Comparison of ENCODE assay signal across 18 cellular contexts in the genomic region with DNA sequence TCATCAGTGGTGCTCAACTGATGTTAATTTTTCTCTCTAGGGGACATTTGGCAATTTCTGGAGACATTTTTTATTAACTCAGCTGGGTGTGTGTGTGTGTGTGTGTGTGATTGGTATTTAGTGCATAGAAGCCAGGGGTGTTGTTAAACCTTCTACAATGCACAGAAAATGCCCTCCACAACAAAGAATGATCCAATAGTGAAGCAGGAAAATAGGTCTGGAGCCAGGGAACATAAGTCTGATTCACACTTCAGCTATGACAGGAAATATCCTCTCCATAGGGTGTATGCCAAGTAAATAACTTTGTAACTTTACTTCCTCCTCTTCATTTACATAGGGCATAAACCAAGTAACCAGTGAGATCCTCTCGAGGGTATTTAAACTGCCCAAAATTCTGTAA. TPM values are rescaled to one million over a fixed set of nuclear protein-coding genes. Genes with fewer than 3 reads are reported as not detected.
DNase-seq lines count a peak whose midpoint lies in the region; ATAC-seq and TF ChIP-seq lines count a peak whose summit lies in the region.
"Had no signal": no experiment of that assay in that cellular context is flagged by ENCODE, and none has a peak within 500 bp of the region (broad histone marks: within the 10 kb centered on the region; RNA-seq: fewer than 3 reads in every experiment).

No MANE protein-coding gene starts in this region.

- ATAC-seq in Right ventricle myocardium superior (ENCODE audit: poor library complexity), result no peak
- ATAC-seq: Panc1 had no signal

- intact Hi-C loops in head of caudate nucleus (cut with DNase I), result no loop called here
- intact Hi-C loops in Right ventricle myocardium superior (cut with DNase I), result no loop called here

- no peak overlapping the region for H3K4me3 ChIP-seq in foreskin fibroblast (ENCODE audit: low read depth in 1 of 2, low read length in 2 of 2)
- H3K4me3 ChIP-seq: lung, suprapubic skin had no signal

- no peak for TF ChIP-seq CTCF in foreskin fibroblast (IDR thresholded peaks at IDR 0.05; ENCODE audit: low read depth, low read length)

- DNase-seq in A172 (ENCODE audit: low spot score), result peak; percentile 79
- DNase-seq in HS-5 (ENCODE audit: low read depth), result peak; percentile 67
- peak; percentile 48 for DNase-seq in astrocyte of the hippocampus (ENCODE audit: low read depth, low spot score)
- DNase-seq in foreskin fibroblast, result peak; percentile 81 to 87
- DNase-seq in head of caudate nucleus, result no peak
- no peak for DNase-seq in AG08395 (ENCODE audit: low spot score)
- DNase-seq in Right ventricle myocardium superior, result no peak
- DNase-seq in SK-N-DZ (ENCODE audit: low spot score), result no peak
- DNase-seq: ACHN; activated CD4-positive, alpha-beta memory T cell treated with anti-CD3 and anti-CD28 coated beads, Interleukin-2, amount 10 ng/mL, durations not matched to agents 7 days and 5 days; anterior cingulate cortex; effector memory CD4-positive, alpha-beta T cell; NCI-H1417 treated with DMSO at 0.1 percent for 48 hours; NCI-H524 had no signal

RNA-seq across cellular contexts. Expression of gene TMEM61, which starts 25.1 kb away (rescaled TPM):
- total RNA-seq in A172 (2014; rRNA removed; shearing (Covaris generic)), result not detected in 2 replicates
- 0.27 TPM for total RNA-seq in Right ventricle myocardium superior
- not detected in 2 replicates for polyA plus RNA-seq in SK-N-DZ (2014; cell fraction: cytosol; rRNA removed)
- polyA plus RNA-seq in SK-N-DZ (2014; cell fraction: nucleus; rRNA removed), result not detected in 2 replicates
- total RNA-seq: activated CD4-positive, alpha-beta memory T cell treated with anti-CD3 and anti-CD28 coated beads, Interleukin-2, amount 10 ng/mL, durations not matched to agents 7 days and 5 days had no signal

RNA-seq across cellular contexts. Expression of gene BSND, which starts 43.4 kb away (rescaled TPM):
- total RNA-seq in A172 (2014; rRNA removed; shearing (Covaris generic)), result not detected in 2 replicates
- not detected for total RNA-seq in Right ventricle myocardium superior
- not detected in 2 replicates for polyA plus RNA-seq in SK-N-DZ (2014; cell fraction: cytosol; rRNA removed)
- not detected in 2 replicates for polyA plus RNA-seq in SK-N-DZ (2014; cell fraction: nucleus; rRNA removed)
- total RNA-seq: activated T-helper 2 cell treated with anti-CD3 and anti-CD28 coated beads, Interferon-gamma antibody, Interleukin-2, Interleukin-4, amounts not matched to agents 10 μg/mL and 5 μg/mL and 100 μg/mL, durations not matched to agents 14 hours and 24 hours and 36 hours; lung; suprapubic skin had no signal

Comparison
In these comparisons a context has a peak if more than half of its experiments do, and no peak if none do; other contexts are left out.
1. DNase-seq: peak in A172 (single experiment), HS-5 (single experiment), astrocyte of the hippocampus (single experiment) and foreskin fibroblast (2 of 2); none in head of caudate nucleus (0 of 42), AG08395 (single experiment), Right ventricle myocardium superior (single experiment) and SK-N-DZ (single experiment).